ENCODE assay signal across 25 cellular contexts in the genomic region with DNA sequence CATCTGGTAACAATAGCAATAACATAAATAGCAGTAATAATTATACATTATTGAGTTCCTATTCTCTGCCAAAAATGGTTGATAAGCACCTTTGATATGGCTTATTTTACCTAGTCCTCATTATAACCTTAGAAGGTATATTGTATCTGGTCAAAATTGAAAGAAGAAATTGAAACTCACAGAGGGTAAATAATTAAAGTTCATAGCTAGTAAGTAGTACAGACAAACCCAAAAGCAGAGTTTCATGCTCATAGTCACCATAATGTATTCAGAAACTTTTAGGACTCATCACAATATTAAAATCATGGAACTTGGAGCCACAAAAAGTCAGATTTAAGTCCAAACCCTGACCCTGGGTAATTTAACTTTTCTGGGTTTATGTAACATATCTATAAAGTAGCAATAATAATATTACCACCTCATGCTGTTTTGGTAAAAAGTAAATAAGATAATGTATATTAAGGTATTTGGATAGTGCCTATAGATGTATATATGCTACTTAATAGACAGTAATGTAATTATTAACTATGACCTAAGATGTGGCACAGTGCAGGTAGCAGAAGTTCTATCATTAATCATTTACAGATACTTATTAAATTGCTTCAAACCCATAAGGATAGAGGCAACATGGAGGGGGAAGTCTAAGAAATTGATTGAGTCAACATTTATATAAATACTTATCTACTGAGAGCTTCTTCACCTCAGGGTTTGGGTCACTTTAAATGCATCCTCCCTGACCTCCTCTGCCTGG. TPM values are rescaled to one million over a fixed set of nuclear protein-coding genes. Genes with fewer than 3 reads are reported as not detected.
DNase-seq lines count a peak whose midpoint lies in the region; ATAC-seq and TF ChIP-seq lines count a peak whose summit lies in the region.
"Had no signal": no experiment of that assay in that cellular context is flagged by ENCODE, and none has a peak within 500 bp of the region (broad histone marks: within the 10 kb centered on the region; RNA-seq: fewer than 3 reads in every experiment).

No MANE protein-coding gene starts in this region.

- no peak overlapping the region for H3K27ac Mint-ChIP-seq in endothelial cell (ENCODE audit: unreplicated experiment)
- H3K27ac Mint-ChIP-seq: B cell; CD4-positive, alpha-beta T cell; CD8-positive, alpha-beta T cell had no signal

- H3K27ac ChIP-seq in WERI-Rb-1: no peak overlapping the region
- H3K27ac ChIP-seq: 22Rv1; A549; BLaER1 treated with 17β-estradiol and CSF1 and Interleukin-3, amounts not matched to agents 10 nM and 100 nM; C4-2B had no signal

- H3K9me3 ChIP-seq in WERI-Rb-1 (ENCODE audit: severe bottlenecking): no peaks in the 10 kb centered on the region
- H3K9me3 ChIP-seq: A549, Caco-2 had no signal

- H3K4me3 Mint-ChIP-seq in endothelial cell (ENCODE audit: unreplicated experiment): no peak overlapping the region
- H3K4me3 Mint-ChIP-seq: B cell; CD4-positive, alpha-beta T cell; CD8-positive, alpha-beta T cell had no signal

- TF ChIP-seq CTCF in WERI-Rb-1 (IDR thresholded peaks at IDR 0.05; ENCODE audit: low read depth, low read length) (no peak), endothelial cell (IDR thresholded peaks at IDR 0.05; ENCODE audit: unreplicated experiment) (no peak)

- no peaks in the 10 kb centered on the region for H3K36me3 ChIP-seq in WERI-Rb-1
- H3K36me3 ChIP-seq: BLaER1 treated with 17β-estradiol and CSF1 and Interleukin-3, amounts not matched to agents 10 nM and 100 nM had no signal

- H3K4me1 Mint-ChIP-seq in endothelial cell (ENCODE audit: unreplicated experiment): no peaks in the 10 kb centered on the region
- H3K4me1 Mint-ChIP-seq: B cell had no signal

- H3K27me3 ChIP-seq in WERI-Rb-1 (ENCODE audit: insufficient read depth, low read depth, severe bottlenecking): no peaks in the 10 kb centered on the region
- H3K27me3 ChIP-seq: BLaER1 treated with 17β-estradiol and CSF1 and Interleukin-3, amounts not matched to agents 10 nM and 100 nM had no signal

- ATAC-seq in GM18511 (IDR thresholded peaks at IDR 0.05; ENCODE audit: unreplicated experiment) (peak; percentile 70), GM18909 (IDR thresholded peaks at IDR 0.05; ENCODE audit: poor library complexity, unreplicated experiment) (peak; percentile 63), HG03139 (IDR thresholded peaks at IDR 0.05; ENCODE audit: unreplicated experiment) (peak; percentile 66), HG03571 (IDR thresholded peaks at IDR 0.05; ENCODE audit: unreplicated experiment) (peak; percentile 77), GM21786 (IDR thresholded peaks at IDR 0.05; ENCODE audit: unreplicated experiment) (no peak)
- ATAC-seq: A549; CD8-positive, alpha-beta T cell; GM12878 had no signal

- no peaks in the 10 kb centered on the region for H3K9me3 Mint-ChIP-seq in endothelial cell (ENCODE audit: unreplicated experiment)
- H3K9me3 Mint-ChIP-seq: CD4-positive, alpha-beta T cell had no signal

- DNase-seq in WERI-Rb-1 (no peak), endothelial cell (ENCODE audit: low spot score) (no peak), NCI-H2171 (lab: John Stamatoyannopoulos, UW) (no peak)
- DNase-seq: AML-193; Caco-2; Calu3; CD4-positive, alpha-beta T cell; CD8-positive, alpha-beta T cell; DMS53; DMS79; DND-41; EL; GDM1 had no signal

- no peaks in the 10 kb centered on the region for H3K36me3 Mint-ChIP-seq in endothelial cell (ENCODE audit: low read depth, unreplicated experiment)
- H3K36me3 Mint-ChIP-seq: CD8-positive, alpha-beta T cell had no signal

- H3K4me3 ChIP-seq in WERI-Rb-1 (ENCODE audit: low read depth, low read length): no peak overlapping the region
- H3K4me3 ChIP-seq: A549; BLaER1 treated with 17β-estradiol and CSF1 and Interleukin-3, amounts not matched to agents 10 nM and 100 nM; GM12878 had no signal

- no peaks in the 10 kb centered on the region for H3K27me3 Mint-ChIP-seq in endothelial cell (ENCODE audit: unreplicated experiment)

RNA-seq across cellular contexts. Expression of gene STK32A, which starts 32.4 kb away (rescaled TPM):
- total RNA-seq in endothelial cell (ENCODE audit: unreplicated experiment): 0.87 TPM
- total RNA-seq: B cell; CD4-positive, alpha-beta T cell; CD8-positive, alpha-beta T cell; G401 had no signal
